ENCODE assay signal across 20 cellular contexts in the genomic region with DNA sequence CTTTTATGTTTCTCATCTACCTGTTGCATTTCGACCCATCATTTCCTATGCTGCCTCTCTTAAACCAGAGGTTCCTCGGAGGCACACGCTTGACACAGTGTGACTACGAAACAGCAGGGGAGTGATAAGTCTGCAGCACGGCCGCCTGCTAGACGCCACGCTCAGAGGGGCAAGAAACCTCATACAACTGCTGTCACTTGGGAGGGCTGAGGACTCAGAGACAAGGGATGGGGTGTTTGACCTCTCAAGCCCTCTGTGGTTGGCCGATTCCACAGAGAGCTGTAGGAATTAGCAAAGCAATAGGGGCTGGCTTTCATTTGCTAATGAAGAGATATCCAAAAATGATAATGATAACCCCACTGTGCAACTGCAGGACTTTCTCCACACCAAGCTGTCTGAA.
DNase-seq lines count a peak whose midpoint lies in the region; ATAC-seq and TF ChIP-seq lines count a peak whose summit lies in the region.
"Had no signal": no experiment of that assay in that cellular context is flagged by ENCODE, and none has a peak within 500 bp of the region (broad histone marks: within the 10 kb centered on the region; RNA-seq: fewer than 3 reads in every experiment).

No MANE protein-coding gene starts in this region.

- no peak overlapping the region for H3K27ac Mint-ChIP-seq in activated CD8-positive, alpha-beta memory T cell treated with anti-CD3 and anti-CD28 coated beads, Interleukin-2, amount 10 ng/mL, durations not matched to agents 7 days and 5 days
- H3K27ac Mint-ChIP-seq in WTC11, result peak overlapping the region; percentile 33; the same call in 1 of the 2 replicates
- H3K27ac Mint-ChIP-seq in stimulated activated naive B cell treated with anti-CD40 and anti-IgM and Interleukin-4, amounts not matched to agents 10 μg/mL and 1 μg/mL and 100 μg/mL, for 72 hours, result no peak overlapping the region

- H3K9ac ChIP-seq in mesendoderm (ENCODE audit: low read length) (no peak overlapping the region), PC-3 (ENCODE audit: low read length) (no peak overlapping the region)

- no peak overlapping the region for H3K4me3 Mint-ChIP-seq in activated CD8-positive, alpha-beta memory T cell treated with anti-CD3 and anti-CD28 coated beads, Interleukin-2, amount 10 ng/mL, durations not matched to agents 7 days and 5 days
- H3K4me3 Mint-ChIP-seq in WTC11, result no peak overlapping the region
- H3K4me3 Mint-ChIP-seq in stimulated activated naive B cell treated with anti-CD40 and anti-IgM and Interleukin-4, amounts not matched to agents 10 μg/mL and 1 μg/mL and 100 μg/mL, for 72 hours, result no peak overlapping the region
- H3K4me3 Mint-ChIP-seq: CD4-positive, CD25-positive, alpha-beta regulatory T cell had no signal

- no peak overlapping the region for H2AFZ ChIP-seq in PC-3 (ENCODE audit: low read length)

- H3K4me3 ChIP-seq in mesendoderm (ENCODE audit: low read length) (no peak overlapping the region), PC-3 (ENCODE audit: low read length) (no peak overlapping the region), tibial artery (no peak overlapping the region)

- H3K9me3 ChIP-seq in PC-3 (ENCODE audit: low read length) (no peaks in the 10 kb centered on the region), tibial artery (no peaks in the 10 kb centered on the region)
- H3K9me3 ChIP-seq: BE2C had no signal

- no peak overlapping the region for H2BK5ac ChIP-seq in mesendoderm (ENCODE audit: low read length)

- CTCF ChIA-PET in activated CD8-positive, alpha-beta memory T cell treated with anti-CD3 and anti-CD28 coated beads, Interleukin-2, amount 10 ng/mL, durations not matched to agents 7 days and 5 days (lab: Charles Lee), result no interaction called here
- CTCF ChIA-PET in WTC11 (lab: Charles Lee) (interaction anchor here (2.7 kb wide), 1 partner anchor 302 kb away, joined by 13 read pairs; no protein-coding TSS in a partner anchor), PC-3 (lab: Charles Lee) (no interaction called here)

- no peaks in the 10 kb centered on the region for H4K20me1 ChIP-seq in PC-3 (ENCODE audit: low read length)

- no peak for TF ChIP-seq CTCF in WTC11 (IDR thresholded peaks at IDR 0.05)
- no peak for TF ChIP-seq CTCF in PC-3 (conservative IDR thresholded peaks at IDR 0.05; ENCODE audit: low read depth, low read length)
- no peak for TF ChIP-seq CTCF in tibial artery (IDR thresholded peaks at IDR 0.05)

- intact Hi-C loops in PC-3 (cut with micrococcal nuclease), result no loop called here
- intact Hi-C loops in tibial artery (cut with DNase I; ENCODE audit: low total_unique reads), result no loop called here

- no peaks in the 10 kb centered on the region for H3K36me3 Mint-ChIP-seq in activated CD8-positive, alpha-beta memory T cell treated with anti-CD3 and anti-CD28 coated beads, Interleukin-2, amount 10 ng/mL, durations not matched to agents 7 days and 5 days
- no peaks in the 10 kb centered on the region for H3K36me3 Mint-ChIP-seq in WTC11
- H3K36me3 Mint-ChIP-seq in stimulated activated naive B cell treated with anti-CD40 and anti-IgM and Interleukin-4, amounts not matched to agents 10 μg/mL and 1 μg/mL and 100 μg/mL, for 72 hours, result peaks cover 18 to 19% of the 10 kb centered on the region in 2 donors

- no peaks in the 10 kb centered on the region for H3K9me3 Mint-ChIP-seq in activated CD8-positive, alpha-beta memory T cell treated with anti-CD3 and anti-CD28 coated beads, Interleukin-2, amount 10 ng/mL, durations not matched to agents 7 days and 5 days (ENCODE audit: low read depth)
- no peaks in the 10 kb centered on the region for H3K9me3 Mint-ChIP-seq in WTC11
- H3K9me3 Mint-ChIP-seq in stimulated activated naive B cell treated with anti-CD40 and anti-IgM and Interleukin-4, amounts not matched to agents 10 μg/mL and 1 μg/mL and 100 μg/mL, for 72 hours, result no peaks in the 10 kb centered on the region
- H3K9me3 Mint-ChIP-seq: CD4-positive, CD25-positive, alpha-beta regulatory T cell had no signal

- H3F3A ChIP-seq in PC-3 (ENCODE audit: low read length, unreplicated experiment), result no peaks in the 10 kb centered on the region

- H3K4me2 ChIP-seq in mesendoderm (ENCODE audit: low read length) (no peak overlapping the region), PC-3 (ENCODE audit: low read length) (no peak overlapping the region)

- H3K27me3 ChIP-seq in mesendoderm (ENCODE audit: insufficient read depth, low read length, poor library complexity), result no peaks in the 10 kb centered on the region
- H3K27me3 ChIP-seq in PC-3 (ENCODE audit: low read length), result no peaks in the 10 kb centered on the region
- H3K27me3 ChIP-seq in tibial artery, result no peaks in the 10 kb centered on the region
- H3K27me3 ChIP-seq: BE2C had no signal

- no peaks in the 10 kb centered on the region for H3K79me1 ChIP-seq in mesendoderm (ENCODE audit: low read length)

- no peaks in the 10 kb centered on the region for H3K9me2 ChIP-seq in PC-3 (replicated peaks; ENCODE audit: low read length)

- DNase-seq in activated CD8-positive, alpha-beta memory T cell treated with anti-CD3 and anti-CD28 coated beads, Interleukin-2, amount 10 ng/mL, durations not matched to agents 7 days and 5 days, result peak; percentile 22
- no peak for DNase-seq in activated CD8-positive, alpha-beta memory T cell treated with anti-CD3 and anti-CD28 coated beads, Interleukin-2, amount 50 U/mL, for 4 hours
- no peak for DNase-seq in WTC11 (ENCODE audit: low spot score)
- DNase-seq in mesendoderm, result peak; percentile 92
- no peak for DNase-seq in PC-3
- DNase-seq in tibial artery, result no peak
- DNase-seq in stimulated activated naive B cell treated with anti-CD40 and anti-IgM and Interleukin-4, amounts not matched to agents 10 μg/mL and 1 μg/mL and 100 μg/mL, for 72 hours, result no peak
- no peak for DNase-seq in NCI-H510A (lab: John Stamatoyannopoulos, UW)
- DNase-seq: BE2C; CD4-positive, CD25-positive, alpha-beta regulatory T cell; COR-L47; DMS 273 treated with DMSO at 0.1 percent for 48 hours; GDM1; KG1; NCI-H1417 treated with DMSO at 0.1 percent for 48 hours; NCI-H2029 treated with DMSO at 0.1 percent for 48 hours; NCI-H2171 treated with DMSO at 0.1 percent for 48 hours; NCI-H446; NCI-H774; Right ventricle myocardium superior had no signal

- WGBS in mesendoderm (ENCODE audit: extremely low coverage, insufficient coverage, low lambda C conversion rate), result no CpG with 5 or more reads among the region's 9 CpGs

- no peak overlapping the region for H3K4ac ChIP-seq in mesendoderm (ENCODE audit: low read depth, low read length)

- ATAC-seq in activated CD8-positive, alpha-beta memory T cell treated with anti-CD3 and anti-CD28 coated beads, Interleukin-2, amount 10 ng/mL, durations not matched to agents 7 days and 5 days, result no peak
- ATAC-seq in WTC11, result peak; percentile 54
- no peak for ATAC-seq in PC-3
- ATAC-seq in stimulated activated naive B cell treated with anti-CD40 and anti-IgM and Interleukin-4, amounts not matched to agents 10 μg/mL and 1 μg/mL and 100 μg/mL, for 72 hours (replicated peaks), result no peak

- no peaks in the 10 kb centered on the region for H3K4me1 Mint-ChIP-seq in activated CD8-positive, alpha-beta memory T cell treated with anti-CD3 and anti-CD28 coated beads, Interleukin-2, amount 10 ng/mL, durations not matched to agents 7 days and 5 days
- peaks cover 41% of the 10 kb centered on the region for H3K4me1 Mint-ChIP-seq in WTC11
- no peaks in the 10 kb centered on the region for H3K4me1 Mint-ChIP-seq in stimulated activated naive B cell treated with anti-CD40 and anti-IgM and Interleukin-4, amounts not matched to agents 10 μg/mL and 1 μg/mL and 100 μg/mL, for 72 hours

- H3K4me1 ChIP-seq in mesendoderm (ENCODE audit: control insufficient read depth, low read depth, low read length) (peaks cover 18% of the 10 kb centered on the region), PC-3 (ENCODE audit: insufficient read depth, low read length) (no peaks in the 10 kb centered on the region), tibial artery (no peaks in the 10 kb centered on the region)

- H3K36me3 ChIP-seq in mesendoderm (ENCODE audit: control insufficient read depth, insufficient read depth, low read length), result no peaks in the 10 kb centered on the region
- H3K36me3 ChIP-seq in PC-3 (ENCODE audit: low read depth, low read length), result no peaks in the 10 kb centered on the region
- no peaks in the 10 kb centered on the region for H3K36me3 ChIP-seq in tibial artery
- H3K36me3 ChIP-seq: BE2C had no signal

- peak overlapping the region; percentile 34 for H3K27ac ChIP-seq in mesendoderm (ENCODE audit: low read depth, low read length)
- no peak overlapping the region for H3K27ac ChIP-seq in PC-3 (ENCODE audit: low read length)
- no peak overlapping the region for H3K27ac ChIP-seq in tibial artery

- H3K23ac ChIP-seq in mesendoderm (ENCODE audit: low read length), result no peak overlapping the region

- no TSS peak for BruUV-seq in PC-3 (replicated peaks; lab: Mats Ljungman, UMichigan)

- no peak overlapping the region for H2BK120ac ChIP-seq in mesendoderm (ENCODE audit: low read depth, low read length)

- H3K27me3 Mint-ChIP-seq in activated CD8-positive, alpha-beta memory T cell treated with anti-CD3 and anti-CD28 coated beads, Interleukin-2, amount 10 ng/mL, durations not matched to agents 7 days and 5 days, result no peaks in the 10 kb centered on the region
- no peaks in the 10 kb centered on the region; the same call in 1 of the 2 replicates for H3K27me3 Mint-ChIP-seq in WTC11 (ENCODE audit: low read depth)
- H3K27me3 Mint-ChIP-seq in stimulated activated naive B cell treated with anti-CD40 and anti-IgM and Interleukin-4, amounts not matched to agents 10 μg/mL and 1 μg/mL and 100 μg/mL, for 72 hours, result no peaks in the 10 kb centered on the region
- H3K27me3 Mint-ChIP-seq: CD4-positive, CD25-positive, alpha-beta regulatory T cell had no signal

- H3K18ac ChIP-seq in mesendoderm (ENCODE audit: low read length), result no peak overlapping the region

- no peak overlapping the region for H3K56ac ChIP-seq in mesendoderm (ENCODE audit: low read length)

- no peaks in the 10 kb centered on the region for H3K79me2 ChIP-seq in mesendoderm (ENCODE audit: control insufficient read depth, insufficient read depth, low read length)
- H3K79me2 ChIP-seq in PC-3 (ENCODE audit: low read length), result no peaks in the 10 kb centered on the region

- no peak overlapping the region for H2AK5ac ChIP-seq in mesendoderm (ENCODE audit: low read length)

- no peak overlapping the region for H4K8ac ChIP-seq in mesendoderm (ENCODE audit: low read depth, low read length)

- POLR2A ChIA-PET in WTC11 (lab: Charles Lee), result no interaction called here
- POLR2A ChIA-PET in PC-3 (lab: Charles Lee; ENCODE audit: unreplicated experiment), result no interaction called here

- no peak overlapping the region for H4K5ac ChIP-seq in mesendoderm (ENCODE audit: low read length)

- no peak overlapping the region for H2BK15ac ChIP-seq in mesendoderm (replicated peaks; ENCODE audit: low read depth)

Comparison
In these comparisons a context has a peak if more than half of its experiments do, and no peak if none do; other contexts are left out.
1. DNase-seq: peak in activated CD8-positive, alpha-beta memory T cell treated with anti-CD3 and anti-CD28 coated beads, Interleukin-2, amount 10 ng/mL, durations not matched to agents 7 days and 5 days (single experiment) and mesendoderm (single experiment); none in activated CD8-positive, alpha-beta memory T cell treated with anti-CD3 and anti-CD28 coated beads, Interleukin-2, amount 50 U/mL, for 4 hours (single experiment), WTC11 (single experiment), PC-3 (single experiment), tibial artery (0 of 2), stimulated activated naive B cell treated with anti-CD40 and anti-IgM and Interleukin-4, amounts not matched to agents 10 μg/mL and 1 μg/mL and 100 μg/mL, for 72 hours (single experiment) and NCI-H510A (single experiment).